9 cellular contexts compared by ENCODE assay signal in the genomic region with DNA sequence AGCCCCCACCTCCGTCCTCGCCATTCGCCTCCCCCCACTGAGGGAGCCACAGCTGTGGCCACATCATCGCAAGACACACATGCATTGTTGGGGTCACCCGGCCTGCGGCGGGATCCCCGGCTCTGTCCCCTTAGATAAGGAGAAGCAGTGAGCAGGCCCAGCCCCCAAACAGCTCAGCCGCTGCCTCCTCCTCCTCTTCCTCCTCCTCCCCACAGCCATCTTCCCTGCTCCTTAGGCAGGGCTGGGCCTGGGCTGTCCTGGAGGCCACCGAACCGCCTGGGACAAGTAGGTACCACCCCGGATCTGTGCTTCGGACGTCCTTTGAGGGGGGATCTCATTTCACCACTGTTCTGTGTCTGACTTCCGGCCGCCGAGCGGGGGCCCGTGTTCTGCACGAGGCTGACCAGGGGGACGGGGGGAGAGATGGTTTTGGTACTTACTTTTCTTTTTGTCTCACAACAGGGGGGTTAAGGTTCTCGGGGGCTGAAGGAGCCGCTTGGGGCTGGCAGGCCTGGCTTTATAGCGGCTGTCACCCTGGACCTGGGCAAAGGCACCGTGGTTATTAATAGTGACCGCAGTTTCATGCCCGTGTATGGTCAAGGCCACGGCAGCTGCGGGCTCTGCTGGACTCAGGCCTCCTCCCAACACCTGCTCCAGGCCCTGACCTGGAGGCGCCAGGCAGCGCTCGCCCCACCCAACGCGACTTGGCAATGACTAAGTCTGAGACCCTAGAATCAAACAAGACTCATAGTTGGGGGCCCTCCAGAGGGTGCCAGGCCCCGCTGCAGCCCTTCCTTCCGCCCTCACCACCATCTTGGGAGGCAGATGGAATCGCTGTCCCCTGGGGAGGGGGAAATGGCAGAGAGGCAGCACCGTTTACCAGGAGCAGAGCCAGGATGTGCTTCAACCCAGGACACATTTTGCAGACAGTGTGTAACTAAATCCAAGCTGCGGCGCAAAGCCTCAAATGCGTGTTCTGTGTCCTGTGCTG. TPM values are rescaled to one million over a fixed set of nuclear protein-coding genes. Genes with fewer than 3 reads are reported as not detected.
A peak's percentile ranks its signal among the peaks of the same experiment; 100 is the strongest.
DNase-seq lines count a peak whose midpoint lies in the region; ATAC-seq and TF ChIP-seq lines count a peak whose summit lies in the region.
"Had no signal": no experiment of that assay in that cellular context is flagged by ENCODE, and none has a peak within 500 bp of the region (broad histone marks: within the 10 kb centered on the region; RNA-seq: fewer than 3 reads in every experiment).

No MANE protein-coding gene starts in this region.

- CTCF ChIA-PET in mammary epithelial cell (lab: Charles Lee; ENCODE audit: low non-redundant PET): interaction anchor here (0.5 kb wide), 1 partner anchor 377 kb away, joined by 4 read pairs; no protein-coding TSS in a partner anchor

- H3K9ac ChIP-seq in mammary epithelial cell (ENCODE audit: insufficient read depth, low read length): no peak overlapping the region

- in situ Hi-C loops in mammary epithelial cell (cut with MboI; ENCODE audit: low sequenced_read_pairs in 2 of 2): no loop called here

- peak; percentile 36 for ATAC-seq in left colon
- ATAC-seq in stimulated activated naive CD8-positive, alpha-beta T cell treated with anti-CD3 and anti-CD28 coated beads, Interleukin-15, amount 100 ng/mL, for 72 hours: peak; percentile 81

- WGBS in mammary epithelial cell (ENCODE audit: low coverage, missing lambda C conversion rate): 83% methylated on average over 13 of the region's 41 CpGs

- H3K4me1 Mint-ChIP-seq in stimulated activated naive CD8-positive, alpha-beta T cell treated with anti-CD3 and anti-CD28 coated beads, Interleukin-15, amount 100 ng/mL, for 72 hours: peaks cover 28% of the 10 kb centered on the region

- H3K27ac Mint-ChIP-seq in stimulated activated naive CD8-positive, alpha-beta T cell treated with anti-CD3 and anti-CD28 coated beads, Interleukin-15, amount 100 ng/mL, for 72 hours: peak overlapping the region; percentile 82 to 93

- peak overlapping the region; percentile 73 to 91 for H3K4me3 Mint-ChIP-seq in stimulated activated naive CD8-positive, alpha-beta T cell treated with anti-CD3 and anti-CD28 coated beads, Interleukin-15, amount 100 ng/mL, for 72 hours

- H3K9me3 ChIP-seq in mammary epithelial cell (replicated peaks; ENCODE audit: insufficient read depth, low read length): no peaks in the 10 kb centered on the region

- H3K27me3 ChIP-seq in mammary epithelial cell (ENCODE audit: insufficient read depth, low read length): no peaks in the 10 kb centered on the region

- dilution Hi-C loops in mammary epithelial cell (cut with HindIII; ENCODE audit: low sequenced_read_pairs): no loop called here

- no peaks in the 10 kb centered on the region for H4K20me1 ChIP-seq in mammary epithelial cell (ENCODE audit: insufficient read depth, low read length)

- H3K4me1 ChIP-seq in mammary epithelial cell (ENCODE audit: insufficient read depth, low read length): no peaks in the 10 kb centered on the region

- no peaks in the 10 kb centered on the region for H3K79me2 ChIP-seq in mammary epithelial cell (ENCODE audit: insufficient read depth, low read length)

- no peak overlapping the region for H3K27ac ChIP-seq in mammary epithelial cell (ENCODE audit: insufficient read depth, low read depth, low read length)

- H3K36me3 ChIP-seq in mammary epithelial cell (ENCODE audit: insufficient read depth, low read length): peaks cover 2% of the 10 kb centered on the region

- TF ChIP-seq CTCF in GM10266 (IDR thresholded peaks at IDR 0.05; ENCODE audit: control insufficient read depth, insufficient read depth, low read depth, missing control alignments): no peak
- no peak for TF ChIP-seq CTCF in mammary epithelial cell (conservative IDR thresholded peaks at IDR 0.05 in 1 of 2, IDR thresholded peaks at IDR 0.05 in 1 of 2; ENCODE audit: extremely low read depth in 1 of 2, insufficient read depth in 1 of 2, low read depth in 1 of 2, low read length in 2 of 2)

- BruUV-seq in mammary epithelial cell (replicated peaks; lab: Mats Ljungman, UMichigan): no TSS peak

- H2AFZ ChIP-seq in mammary epithelial cell (ENCODE audit: low read depth, low read length): no peak overlapping the region

- H3K4me3 ChIP-seq in mammary epithelial cell (replicated peaks in 1 of 3; ENCODE audit: insufficient read depth in 1 of 3, low read depth in 2 of 3, low read length in 3 of 3): no peak overlapping the region

- intact Hi-C loops in left colon (cut with DNase I, micrococcal nuclease): no loop called here
- intact Hi-C loops in mammary epithelial cell (cut with micrococcal nuclease): no loop called here

- H3K27me3 Mint-ChIP-seq in stimulated activated naive CD8-positive, alpha-beta T cell treated with anti-CD3 and anti-CD28 coated beads, Interleukin-15, amount 100 ng/mL, for 72 hours: no peaks in the 10 kb centered on the region

- DNase-seq in NCI-H146 treated with DMSO at 0.1 percent for 48 hours (lab: John Stamatoyannopoulos, UW; ENCODE audit: unreplicated experiment) (peak; percentile 1), left colon (peak in 1 of 2 donors; percentile 53), GM10266 (ENCODE audit: extremely low spot score) (no peak), NCI-H524 treated with DMSO at 0.1 percent for 48 hours (lab: John Stamatoyannopoulos, UW) (no peak), mammary epithelial cell (no peak)
- DNase-seq in activated T-cell treated with anti-CD3 and anti-CD28 coated beads, Interleukin-2, amount 50 U/mL, for 48 hours: peak; percentile 56 to 60
- peak; percentile 33 to 52 for DNase-seq in stimulated activated naive CD8-positive, alpha-beta T cell treated with anti-CD3 and anti-CD28 coated beads, Interleukin-15, amount 100 ng/mL, for 72 hours
- no peak for DNase-seq in stimulated activated CD4-positive, alpha-beta T cell treated with anti-CD3 and anti-CD28 coated beads, Interleukin-4, amount 100 ng/mL, for 1 hour
- DNase-seq: activated effector memory CD4-positive, alpha-beta T cell treated with Interleukin-2 at 50 U/mL for 16 hours had no signal

- no peaks in the 10 kb centered on the region for H3K9me3 Mint-ChIP-seq in stimulated activated naive CD8-positive, alpha-beta T cell treated with anti-CD3 and anti-CD28 coated beads, Interleukin-15, amount 100 ng/mL, for 72 hours

- H3K4me2 ChIP-seq in mammary epithelial cell (ENCODE audit: insufficient read depth, low read depth, low read length): no peak overlapping the region

RNA-seq across cellular contexts. Expression of a gene that starts 18.3 kb away (rescaled TPM):
- total RNA-seq in left colon: not detected
- total RNA-seq in mammary epithelial cell: not detected
- polyA plus RNA-seq in mammary epithelial cell: not detected
- polyA minus RNA-seq in mammary epithelial cell: not detected

RNA-seq across cellular contexts. Expression of a gene that starts 19.7 kb away (rescaled TPM):
- total RNA-seq in left colon: 10 to 100 TPM; 52.2 to 74.6 TPM
- 10 to 100 TPM; 69.2 to 99.9 TPM for total RNA-seq in mammary epithelial cell
- 37.3 TPM for polyA plus RNA-seq in mammary epithelial cell
- polyA minus RNA-seq in mammary epithelial cell: 92.3 TPM

RNA-seq across cellular contexts. Expression of a gene that starts 34.1 kb away (rescaled TPM):
- total RNA-seq in left colon (1,000 to 10,000 TPM; 1,955 to 2,053 TPM), mammary epithelial cell (1,000 to 10,000 TPM; 2,299 to 2,969 TPM)
- polyA plus RNA-seq in mammary epithelial cell: 1,137 TPM
- polyA minus RNA-seq in mammary epithelial cell: 1,027 TPM

RNA-seq across cellular contexts. Expression of a gene that starts 56.4 kb away (rescaled TPM):
- total RNA-seq in left colon (10 to 100 TPM; 25.1 to 27.7 TPM), mammary epithelial cell (10 to 100 TPM; 20.8 to 29.9 TPM)
- polyA plus RNA-seq in mammary epithelial cell: 11.5 TPM
- polyA minus RNA-seq in mammary epithelial cell: 13.7 TPM

Comparison
In these comparisons a context has a peak if more than half of its experiments do, and no peak if none do; other contexts are left out.
1. DNase-seq: peak in NCI-H146 treated with DMSO at 0.1 percent for 48 hours (single experiment), activated T-cell treated with anti-CD3 and anti-CD28 coated beads, Interleukin-2, amount 50 U/mL, for 48 hours (2 of 2) and stimulated activated naive CD8-positive, alpha-beta T cell treated with anti-CD3 and anti-CD28 coated beads, Interleukin-15, amount 100 ng/mL, for 72 hours (2 of 2); none in GM10266 (single experiment), NCI-H524 treated with DMSO at 0.1 percent for 48 hours (single experiment), mammary epithelial cell (single experiment) and stimulated activated CD4-positive, alpha-beta T cell treated with anti-CD3 and anti-CD28 coated beads, Interleukin-4, amount 100 ng/mL, for 1 hour (single experiment).